In genomic region chr1:206660136-206660535, GRCh38 we compare ENCODE assay signal across 21 cellular contexts. TPM values are rescaled to one million over a fixed set of nuclear protein-coding genes. Genes with fewer than 3 reads are reported as not detected.
A peak's percentile ranks its signal among the peaks of the same experiment; 100 is the strongest.
DNase-seq lines count a peak whose midpoint lies in the region; ATAC-seq, FAIRE-seq and TF ChIP-seq lines count a peak whose summit lies in the region.
"Had no signal": no experiment of that assay in that cellular context is flagged by ENCODE, and none has a peak within 500 bp of the region (broad histone marks: within the 10 kb centered on the region; RNA-seq: fewer than 3 reads in every experiment).

No MANE protein-coding gene starts in this region.

- H3K4me1 ChIP-seq in right atrium auricular region (peaks cover 0 to 79% of the 10 kb centered on the region in 2 donors), GM12878 (ENCODE audit: control insufficient read depth, insufficient read depth, low read length) (peaks cover 16% of the 10 kb centered on the region), pancreas (peaks cover 15 to 26% (median 21%) of the 10 kb centered on the region in 3 donors), transverse colon (peaks cover 9 to 36% (median 25%) of the 10 kb centered on the region in 4 donors), tibial nerve (peaks cover 0 to 17% (median 8%) of the 10 kb centered on the region in 4 donors), testis (peaks cover 11% of the 10 kb centered on the region)

- FAIRE-seq in GM12878 (lab: Jason Lieb, UNC) = no peak
- no peak for FAIRE-seq in pancreas (lab: Jason Lieb, UNC)
- FAIRE-seq: A204.1, GM19239, HTR-8/SVneo had no signal

- in situ Hi-C loops in GM12878 (cut with MboI) = no loop called here
- in situ Hi-C loops in transverse colon (cut with MboI; ENCODE audit: low pct_ligation_motif_present in 1 of 4, low pct_unique_long_range_greater_than_20kb in 1 of 4, low sequenced_read_pairs in 3 of 4) = no loop called here

- BruUV-seq in GM12878 (replicated peaks; lab: Mats Ljungman, UMichigan) = no TSS peak

- SMC1A ChIA-PET in GM12878 (lab: Charles Lee; ENCODE audit: uncharacterized antibody, unreplicated experiment) = interaction anchor here (1.0 to 14.7 kb wide), 12 partner anchors 8 to 322 kb away, joined by 3 to 301 read pairs (median 13); partner anchors contain the start of gene DYRK3

- no peaks in the 10 kb centered on the region for H4K20me1 ChIP-seq in GM12878 (ENCODE audit: control insufficient read depth, insufficient read depth)

- TF ChIP-seq POLR2A in GM12878 (IDR thresholded peaks at IDR 0.05; ENCODE audit: low read depth, low read length) = no peak
- no peak for TF ChIP-seq POLR2A in transverse colon (IDR thresholded peaks at IDR 0.05)
- no peak for TF ChIP-seq POLR2A in tibial nerve (IDR thresholded peaks at IDR 0.05)
- TF ChIP-seq POLR2A in testis (IDR thresholded peaks at IDR 0.05) = no peak

- no peaks in the 10 kb centered on the region for H3K27me3 ChIP-seq in right atrium auricular region
- no peaks in the 10 kb centered on the region for H3K27me3 ChIP-seq in GM12878 (replicated peaks in 1 of 2; ENCODE audit: control insufficient read depth in 2 of 2, insufficient read depth in 2 of 2, low read length in 1 of 2)
- no peaks in the 10 kb centered on the region for H3K27me3 ChIP-seq in pancreas
- peaks cover 3% of the 10 kb centered on the region for H3K27me3 ChIP-seq in transverse colon
- H3K27me3 ChIP-seq in tibial nerve = peaks cover 0 to 43% of the 10 kb centered on the region in 2 donors
- no peaks in the 10 kb centered on the region for H3K27me3 ChIP-seq in testis
- H3K27me3 ChIP-seq: Peyer's patch had no signal

- H3K27ac ChIP-seq in right atrium auricular region (peak overlapping the region; percentile 90 to 98), GM12878 (ENCODE audit: control insufficient read depth, insufficient read depth) (no peak overlapping the region), pancreas (peak overlapping the region in 3 of 4 donors; percentile 49 to 86 (median 86)), transverse colon (peak overlapping the region in 3 of 4 donors; percentile 48 to 60 (median 56)), tibial nerve (no peak overlapping the region), testis (no peak overlapping the region)
- H3K27ac ChIP-seq: GM23248 had no signal

- no peak for TF ChIP-seq CTCF in right atrium auricular region (IDR thresholded peaks at IDR 0.05)
- TF ChIP-seq CTCF in GM12878 (IDR thresholded peaks at IDR 0.05 in 2 of 3, conservative IDR thresholded peaks at IDR 0.05 in 1 of 3; ENCODE audit: control insufficient read depth in 2 of 3, extremely low read depth in 1 of 3, insufficient read depth in 1 of 3, low read depth in 3 of 3, low read length in 3 of 3) = no peak
- no peak for TF ChIP-seq CTCF in pancreas (IDR thresholded peaks at IDR 0.05)
- no peak for TF ChIP-seq CTCF in transverse colon (IDR thresholded peaks at IDR 0.05)
- no peak for TF ChIP-seq CTCF in tibial nerve (IDR thresholded peaks at IDR 0.05)
- TF ChIP-seq CTCF in testis (IDR thresholded peaks at IDR 0.05) = no peak

- H3K9ac ChIP-seq in GM12878 (ENCODE audit: control insufficient read depth, insufficient read depth, low read length) = no peak overlapping the region
- H3K9ac ChIP-seq: GM23248 had no signal

- no peak overlapping the region for H2AFZ ChIP-seq in GM12878 (ENCODE audit: control insufficient read depth, low read depth, low read length)
- H2AFZ ChIP-seq: GM23248 had no signal

- intact Hi-C loops in left ventricle myocardium superior (cut with micrococcal nuclease) (no loop called here), GM12878 (cut with micrococcal nuclease; ENCODE audit: unreplicated experiment) (loop anchor here (5.0 kb wide), 1 partner anchor 168 kb away; no protein-coding TSS in a partner anchor), pancreas (cut with DNase I) (loop anchor here in 1 of 3 donors (10.0 kb wide), 1 partner anchor 175 kb away; no protein-coding TSS in a partner anchor), transverse colon (cut with DNase I; ENCODE audit: low total_unique reads) (no loop called here), testis (cut with DNase I; ENCODE audit: low total_unique reads) (no loop called here)

- no peak for ATAC-seq in left ventricle myocardium superior
- no peak for ATAC-seq in GM12878
- ATAC-seq in pancreas = no peak

- TF ChIP-seq EP300 in GM12878 (IDR thresholded peaks at IDR 0.05; ENCODE audit: borderline replicate concordance in 1 of 2, control insufficient read depth in 1 of 2, low read depth in 2 of 2, low read length in 2 of 2) = no peak
- TF ChIP-seq EP300 in transverse colon (IDR thresholded peaks at IDR 0.05; ENCODE audit: low read depth) = no peak
- no peak for TF ChIP-seq EP300 in tibial nerve (IDR thresholded peaks at IDR 0.05)

- H3K4me2 ChIP-seq in GM12878 (ENCODE audit: control insufficient read depth, insufficient read depth) = no peak overlapping the region; the same call in 1 of the 2 replicates

- TF ChIP-seq RAD21 in GM12878 (IDR thresholded peaks at IDR 0.05; ENCODE audit: insufficient read depth, low read depth, low read length) = no peak

- WGBS in GM12878 (ENCODE audit: insufficient coverage, insufficient replicate concordance, low lambda C conversion rate, missing lambda C conversion rate) = 69% methylated on average over 4 of the region's 4 CpGs
- WGBS in pancreas, 2 donors = 94 to 98% methylated on average over 4 of the region's 4 CpGs
- 87 to 91% methylated on average over 3 to 4 of the region's 4 CpGs for WGBS in transverse colon (ENCODE audit: low coverage in 1 of 2), 2 donors
- WGBS in tibial nerve, 2 donors = 89 to 97% methylated on average over 4 of the region's 4 CpGs
- WGBS in testis, 2 donors = 96% methylated on average over 4 of the region's 4 CpGs

- CTCF ChIA-PET in GM12878 (lab: Yijun Ruan, JAX) = interaction anchor here (1.1 to 28.3 kb wide), 14 partner anchors 11 to 322 kb away, joined by 3 to 1150 read pairs (median 14); partner anchors contain the start of genes DYRK3 and EIF2D

- DNase-seq in right atrium auricular region (ENCODE audit: low spot score) (no peak), left ventricle myocardium superior (no peak), GM12878 (ENCODE audit: low read depth, low spot score) (no peak), pancreas (no peak), transverse colon (no peak), tibial nerve (ENCODE audit: low spot score in 2 of 2) (no peak), testis (no peak)
- DNase-seq in stimulated activated CD4-positive, alpha-beta T cell treated with anti-CD3 and anti-CD28 coated beads, Interleukin-4, amount 100 ng/mL, for 4 hours = no peak
- DNase-seq: BE2C; Calu3; CD4-positive, alpha-beta memory T cell; GF-D8; GM23248; HCEC 1CT; NCI-H1105 treated with DMSO at 0.1 percent for 48 hours; NCI-H1694; SHP77 had no signal

- RAD21 ChIA-PET in GM12878 (lab: Charles Lee; ENCODE audit: unreplicated experiment) = interaction anchor here (0.8 to 6.8 kb wide), 11 partner anchors 13 to 322 kb away, joined by 3 to 138 read pairs (median 4); partner anchors contain the start of gene DYRK3

- H3K79me2 ChIP-seq in GM12878 (ENCODE audit: control insufficient read depth, insufficient read depth, low read length) = no peaks in the 10 kb centered on the region

- POLR2A ChIA-PET in GM12878 (lab: Charles Lee) = interaction anchor here (1.0 to 3.1 kb wide), 4 partner anchors 17 to 52 kb away, joined by 3 to 10 read pairs (median 4); partner anchors contain the start of gene DYRK3

- H3K4me3 ChIP-seq in right atrium auricular region = no peak overlapping the region
- no peak overlapping the region for H3K4me3 ChIP-seq in GM12878
- H3K4me3 ChIP-seq in pancreas = no peak overlapping the region
- H3K4me3 ChIP-seq in transverse colon = no peak overlapping the region
- no peak overlapping the region for H3K4me3 ChIP-seq in tibial nerve
- no peak overlapping the region for H3K4me3 ChIP-seq in testis
- H3K4me3 ChIP-seq: GM23248, Peyer's patch had no signal

- no peaks in the 10 kb centered on the region for H3K9me3 ChIP-seq in right atrium auricular region
- H3K9me3 ChIP-seq in GM12878 (replicated peaks; ENCODE audit: control insufficient read depth, insufficient read depth, low read length) = no peaks in the 10 kb centered on the region
- no peaks in the 10 kb centered on the region for H3K9me3 ChIP-seq in pancreas
- H3K9me3 ChIP-seq in transverse colon = no peaks in the 10 kb centered on the region
- H3K9me3 ChIP-seq in tibial nerve = no peaks in the 10 kb centered on the region
- H3K9me3 ChIP-seq in testis = no peaks in the 10 kb centered on the region
- H3K9me3 ChIP-seq: BE2C, Peyer's patch had no signal

- H3K36me3 ChIP-seq in right atrium auricular region (no peaks in the 10 kb centered on the region), GM12878 (ENCODE audit: control insufficient read depth in 2 of 2, insufficient read depth in 2 of 2, low read length in 1 of 2) (no peaks in the 10 kb centered on the region), pancreas (no peaks in the 10 kb centered on the region), transverse colon (no peaks in the 10 kb centered on the region), tibial nerve (no peaks in the 10 kb centered on the region), testis (ENCODE audit: low read depth, missing control alignments) (no peaks in the 10 kb centered on the region)
- H3K36me3 ChIP-seq: BE2C, Peyer's patch had no signal

RNA-seq across cellular contexts. Expression of gene MAPKAPK2, which starts 24.6 kb away (rescaled TPM):
- total RNA-seq in right atrium auricular region (100 to 1,000 TPM; 136 to 158 TPM), left ventricle myocardium superior (228 TPM), GM12878 (2014; rRNA removed) (59.9 and 62.6 TPM in 2 replicates), GM12878 (2014; rRNA removed; fragmentation: Illumina TruSeq; extraction: Trizol) (36.1 and 38.8 TPM in 2 replicates), GM12878 (2021) (92.2 and 93.0 TPM in 2 replicates), pancreas (10 to 100 TPM; 28.3 to 55.7 (median 30.8) TPM), transverse colon (10 to 100 TPM; 47.0 to 74.8 (median 52.2) TPM), tibial nerve (10 to 100 TPM; 30.6 to 49.5 (median 38.2) TPM), testis (10 to 100 TPM; 66.3 to 69.1 TPM)
- 38.9 and 42.0 TPM in 2 replicates for total RNA-seq in GM12878 (2013; cell fraction: nucleolus; rRNA removed)
- 44.2 TPM for polyA plus RNA-seq in GM12878 (2011; ENCODE audit: low read depth)
- polyA plus RNA-seq in GM12878 (2011; rRNA removed) (51.0 and 71.7 TPM in 2 replicates), GM12878 (2014; fragmentation: Illumina TruSeq; extraction: Trizol) (66.8 and 70.6 TPM in 2 replicates), GM12878 (2014; fragmentation: Nextera tagmentation; extraction: Ambion mirVana) (1 to 10 TPM in 1 of 2 experiments, under 1 TPM in 1; 0.72 to 4.9 TPM), GM12878 (2014; rRNA removed) (65.5 and 65.7 TPM in 2 replicates), GM12878 (2016; fragmentation: Nextera tagmentation; extraction: Ambion mirVana) (1 to 10 TPM; 4.2 to 6.2 TPM), pancreas (10 to 100 TPM; 38.8 to 48.9 TPM), testis (ENCODE audit: insufficient read depth, low read depth, low replicate concordance) (76.5 TPM)
- polyA plus RNA-seq in GM12878 (2011; cell fraction: cytosol; rRNA removed) = 83.8 and 84.4 TPM in 2 replicates
- 110 and 118 TPM in 2 replicates for polyA plus RNA-seq in GM12878 (2011; cell fraction: nucleus; rRNA removed)
- polyA plus RNA-seq in GM12878 (2012) = 44.4 and 63.5 TPM in 2 replicates
- polyA minus RNA-seq in GM12878 (2011; rRNA and poly(A)+ RNA removed) = 67.7 and 81.3 TPM in 2 replicates
- 25.1 and 29.4 TPM in 2 replicates for polyA minus RNA-seq in GM12878 (2011; cell fraction: cytosol; rRNA and poly(A)+ RNA removed)
- 23.2 and 39.0 TPM in 2 replicates for polyA minus RNA-seq in GM12878 (2011; cell fraction: nucleus; rRNA and poly(A)+ RNA removed)

RNA-seq across cellular contexts. Expression of gene DYRK3, which starts 24.8 kb away (rescaled TPM):
- 10 to 100 TPM; 16.5 to 20.6 TPM for total RNA-seq in right atrium auricular region
- total RNA-seq in left ventricle myocardium superior = 22.2 TPM
- total RNA-seq in GM12878 (2013; cell fraction: nucleolus; rRNA removed) = 26.7 and 27.4 TPM in 2 replicates
- total RNA-seq in GM12878 (2014; rRNA removed) = 10.7 and 11.1 TPM in 2 replicates
- total RNA-seq in GM12878 (2014; rRNA removed; fragmentation: Illumina TruSeq; extraction: Trizol) = 10.0 and 10.7 TPM in 2 replicates
- total RNA-seq in GM12878 (2021) = 8.9 and 11.2 TPM in 2 replicates
- polyA plus RNA-seq in GM12878 (2011; ENCODE audit: low read depth) = 2.8 TPM
- polyA plus RNA-seq in GM12878 (2011; rRNA removed) = 12.9 and 15.4 TPM in 2 replicates
- 8.8 and 9.4 TPM in 2 replicates for polyA plus RNA-seq in GM12878 (2011; cell fraction: cytosol; rRNA removed)
- 7.3 and 7.8 TPM in 2 replicates for polyA plus RNA-seq in GM12878 (2011; cell fraction: nucleus; rRNA removed)
- 3.7 and 6.0 TPM in 2 replicates for polyA plus RNA-seq in GM12878 (2012)
- 9.8 and 14.9 TPM in 2 replicates for polyA plus RNA-seq in GM12878 (2014; fragmentation: Illumina TruSeq; extraction: Trizol)
- polyA plus RNA-seq in GM12878 (2014; fragmentation: Nextera tagmentation; extraction: Ambion mirVana) = 1 to 10 TPM; 1.6 to 2.8 TPM
- polyA plus RNA-seq in GM12878 (2014; rRNA removed) = 6.0 and 8.6 TPM in 2 replicates
- 10 to 100 TPM in 1 of 2 experiments, 1 to 10 TPM in 1; 10.0 to 11.7 TPM for polyA plus RNA-seq in GM12878 (2016; fragmentation: Nextera tagmentation; extraction: Ambion mirVana)
- polyA minus RNA-seq in GM12878 (2011; rRNA and poly(A)+ RNA removed) = 15.7 and 16.0 TPM in 2 replicates
- 6.0 and 7.1 TPM in 2 replicates for polyA minus RNA-seq in GM12878 (2011; cell fraction: cytosol; rRNA and poly(A)+ RNA removed)
- polyA minus RNA-seq in GM12878 (2011; cell fraction: nucleus; rRNA and poly(A)+ RNA removed) = 5.1 and 8.2 TPM in 2 replicates
- 1 to 10 TPM; 2.3 to 7.0 (median 3.8) TPM for total RNA-seq in pancreas
- polyA plus RNA-seq in pancreas = 1 to 10 TPM; 2.4 to 4.8 TPM
- 1 to 10 TPM in 2 of 4 donors, not detected in 2; 1.6 to 3.2 TPM for total RNA-seq in transverse colon
- 10 to 100 TPM in 1 of 4 donors, 1 to 10 TPM in 3; 5.4 to 12.7 (median 5.7) TPM for total RNA-seq in tibial nerve
- 10 to 100 TPM; 36.4 to 40.6 TPM for total RNA-seq in testis
- polyA plus RNA-seq in testis (ENCODE audit: insufficient read depth, low read depth, low replicate concordance) = 143 TPM

RNA-seq across cellular contexts. Expression of gene EIF2D, which starts 47.9 kb away (rescaled TPM):
- total RNA-seq in right atrium auricular region = 10 to 100 TPM; 21.7 to 30.4 TPM
- total RNA-seq in left ventricle myocardium superior = 26.4 TPM
- total RNA-seq in GM12878 (2013; cell fraction: nucleolus; rRNA removed) = 115 and 132 TPM in 2 replicates
- total RNA-seq in GM12878 (2014; rRNA removed) = 88.8 and 91.6 TPM in 2 replicates
- total RNA-seq in GM12878 (2014; rRNA removed; fragmentation: Illumina TruSeq; extraction: Trizol) = 80.4 and 83.4 TPM in 2 replicates
- 74.0 and 76.6 TPM in 2 replicates for total RNA-seq in GM12878 (2021)
- polyA plus RNA-seq in GM12878 (2011; ENCODE audit: low read depth) = 49.2 TPM
- polyA plus RNA-seq in GM12878 (2011; rRNA removed) = 133 and 153 TPM in 2 replicates
- polyA plus RNA-seq in GM12878 (2011; cell fraction: cytosol; rRNA removed) = 121 and 127 TPM in 2 replicates
- 149 and 172 TPM in 2 replicates for polyA plus RNA-seq in GM12878 (2011; cell fraction: nucleus; rRNA removed)
- 66.5 and 74.5 TPM in 2 replicates for polyA plus RNA-seq in GM12878 (2012)
- polyA plus RNA-seq in GM12878 (2014; fragmentation: Illumina TruSeq; extraction: Trizol) = 108 and 109 TPM in 2 replicates
- 10 to 100 TPM; 65.4 to 77.5 TPM for polyA plus RNA-seq in GM12878 (2014; fragmentation: Nextera tagmentation; extraction: Ambion mirVana)
- 98.5 and 104 TPM in 2 replicates for polyA plus RNA-seq in GM12878 (2014; rRNA removed)
- polyA plus RNA-seq in GM12878 (2016; fragmentation: Nextera tagmentation; extraction: Ambion mirVana) = 10 to 100 TPM; 65.2 to 74.8 TPM
- 93.0 and 112 TPM in 2 replicates for polyA minus RNA-seq in GM12878 (2011; rRNA and poly(A)+ RNA removed)
- 26.6 and 32.7 TPM in 2 replicates for polyA minus RNA-seq in GM12878 (2011; cell fraction: cytosol; rRNA and poly(A)+ RNA removed)
- 34.8 and 42.0 TPM in 2 replicates for polyA minus RNA-seq in GM12878 (2011; cell fraction: nucleus; rRNA and poly(A)+ RNA removed)
- total RNA-seq in pancreas = 10 to 100 TPM; 20.9 to 35.7 (median 27.7) TPM
- polyA plus RNA-seq in pancreas = 10 to 100 TPM; 28.8 to 37.9 TPM
- total RNA-seq in transverse colon = 10 to 100 TPM; 20.9 to 57.3 (median 39.5) TPM
- total RNA-seq in tibial nerve = 10 to 100 TPM; 42.0 to 78.4 (median 60.0) TPM
- total RNA-seq in testis = 10 to 100 TPM; 54.8 to 59.4 TPM
- 65.3 TPM for polyA plus RNA-seq in testis (ENCODE audit: insufficient read depth, low read depth, low replicate concordance)

Comparison
In these comparisons a context has a peak if more than half of its experiments do, and no peak if none do; other contexts are left out.
1. H3K27ac ChIP-seq: peak in right atrium auricular region (2 of 2), pancreas (3 of 4) and transverse colon (3 of 4); none in GM12878 (single experiment), tibial nerve (0 of 4) and testis (0 of 2).